23 cellular contexts compared by ENCODE assay signal in genomic region chr10:99556225-99556523, GRCh38. TPM values are rescaled to one million over a fixed set of nuclear protein-coding genes. Genes with fewer than 3 reads are reported as not detected.
"Had no signal": no experiment of that assay in that cellular context is flagged by ENCODE, and none has a peak within 500 bp of the region (broad histone marks: within the 10 kb centered on the region; RNA-seq: fewer than 3 reads in every experiment).

No MANE protein-coding gene starts in this region.

- DNase-seq: activated CD4-positive, alpha-beta T cell treated with anti-CD3 and anti-CD28 coated beads, Interleukin-2, amount 10 ng/mL, durations not matched to agents 24 days and 14 days; activated gamma-delta T cell treated with Interleukin-2 at 50 U/mL for 16 hours; amniotic stem cell; effector CD8-positive, alpha-beta T cell; heart left ventricle; kidney; midbrain; stimulated activated CD4-positive, alpha-beta T cell treated with anti-CD3 and anti-CD28 coated beads, Interleukin-12 subunit alpha, Interleukin-12 subunit beta, amount 100 ng/mL, for 4 hours; stimulated activated CD4-positive, alpha-beta T cell treated with anti-CD3 and anti-CD28 coated beads, Interleukin-1b, Interleukin-23, amount 100 ng/mL, for 48 hours; stomach; T1000; trophoblast cell had no signal

- H3K27me3 ChIP-seq: right atrium auricular region, vagina had no signal

- H3K36me3 ChIP-seq: gastroesophageal sphincter, heart left ventricle, prostate gland, right atrium auricular region, stomach, vagina had no signal

- H3K9me3 Mint-ChIP-seq: activated CD4-positive, alpha-beta T cell treated with anti-CD3 and anti-CD28 coated beads, Interleukin-2, amount 10 ng/mL, durations not matched to agents 24 days and 14 days; activated naive CD4-positive, alpha-beta T cell treated with anti-CD3 and anti-CD28 coated beads, Interleukin-2, amount 50 U/mL, for 72 hours; dendritic cell treated with granulocyte-macrophage colony-stimulating factor and Interleukin-4, amounts not matched to agents 40 ng/mL and 50 ng/mL, for 4 days; neural crest cell had no signal

- H3K4me1 Mint-ChIP-seq: neural crest cell had no signal

- H3K4me3 ChIP-seq: gastroesophageal sphincter, heart left ventricle, lung, prostate gland, right atrium auricular region, stomach, vagina had no signal

- H3K4me3 Mint-ChIP-seq: activated CD4-positive, alpha-beta T cell treated with anti-CD3 and anti-CD28 coated beads, Interleukin-2, amount 10 ng/mL, durations not matched to agents 24 days and 14 days; dendritic cell treated with granulocyte-macrophage colony-stimulating factor and Interleukin-4, amounts not matched to agents 40 ng/mL and 50 ng/mL, for 4 days; neural crest cell had no signal

- ATAC-seq: gastroesophageal sphincter, heart left ventricle, left lobe of liver had no signal

- H3K4me1 ChIP-seq: gastroesophageal sphincter, heart left ventricle, prostate gland, right atrium auricular region, stomach, vagina had no signal

- FAIRE-seq: kidney had no signal

- H3K27ac ChIP-seq: gastroesophageal sphincter, heart left ventricle, prostate gland, right atrium auricular region, stomach, vagina had no signal

- H3K36me3 Mint-ChIP-seq: activated naive CD4-positive, alpha-beta T cell treated with anti-CD3 and anti-CD28 coated beads, Interleukin-2, amount 50 U/mL, for 72 hours had no signal

- H3K9me3 ChIP-seq: gastroesophageal sphincter, heart left ventricle, prostate gland, right atrium auricular region, stomach, vagina had no signal

- H3K27ac Mint-ChIP-seq: activated CD4-positive, alpha-beta T cell treated with anti-CD3 and anti-CD28 coated beads, Interleukin-2, amount 10 ng/mL, durations not matched to agents 24 days and 14 days; activated naive CD4-positive, alpha-beta T cell treated with anti-CD3 and anti-CD28 coated beads, Interleukin-2, amount 50 U/mL, for 72 hours; dendritic cell treated with granulocyte-macrophage colony-stimulating factor and Interleukin-4, amounts not matched to agents 40 ng/mL and 50 ng/mL, for 4 days had no signal

RNA-seq across cellular contexts. Expression of gene NKX2-3, which starts 23.4 kb away (rescaled TPM):
- total RNA-seq: activated CD4-positive, alpha-beta T cell treated with anti-CD3 and anti-CD28 coated beads, Interleukin-2, amount 10 ng/mL, durations not matched to agents 24 days and 14 days; activated CD8-positive, alpha-beta memory T cell treated with anti-CD3 and anti-CD28 coated beads for 36 hours; activated naive CD4-positive, alpha-beta T cell treated with anti-CD3 and anti-CD28 coated beads, Interleukin-2, amount 50 U/mL, for 72 hours; chondrocyte; heart left ventricle; kidney; lung; neural crest cell; prostate gland; right atrium auricular region; vagina had no signal
- polyA plus RNA-seq: heart left ventricle, lung had no signal
